Comparison of ENCODE assay signal across 1 cellular context in genomic region chr3:43253294-43253693, GRCh38.
TF ChIP-seq lines count a peak whose summit lies in the region.

No MANE protein-coding gene starts in this region.

TF ChIP-seq in K562, 482 proteins besides CTCF, POLR2A, EP300 and RAD21 (continued from another document):
- TF ChIP-seq PATZ1 (CRISPR knock-in tag; IDR thresholded peaks at IDR 0.05; ENCODE audit: borderline replicate concordance): no peak
- TF ChIP-seq ZNF551 (CRISPR knock-in tag; IDR thresholded peaks at IDR 0.05): no peak
- TF ChIP-seq NELFE (IDR thresholded peaks at IDR 0.05; ENCODE audit: insufficient read depth, insufficient read length): no peak
- no peak for TF ChIP-seq SMARCA5 (IDR thresholded peaks at IDR 0.05)
- TF ChIP-seq ZBTB49 (CRISPR knock-in tag; IDR thresholded peaks at IDR 0.05; ENCODE audit: borderline replicate concordance): no peak
- TF ChIP-seq SNRNP70 (optimal IDR thresholded peaks at IDR 0.05; ENCODE audit: low read depth, low read length): no peak
- no peak for TF ChIP-seq HDAC8 (tag; IDR thresholded peaks at IDR 0.05)
